11 cellular contexts compared by ENCODE assay signal in genomic region chr10:97412891-97413304, GRCh38. TPM values are rescaled to one million over a fixed set of nuclear protein-coding genes. Genes with fewer than 3 reads are reported as not detected.
A peak's percentile ranks its signal among the peaks of the same experiment; 100 is the strongest.
DNase-seq lines count a peak whose midpoint lies in the region; ATAC-seq and TF ChIP-seq lines count a peak whose summit lies in the region.
"Had no signal": no experiment of that assay in that cellular context is flagged by ENCODE, and none has a peak within 500 bp of the region (broad histone marks: within the 10 kb centered on the region; RNA-seq: fewer than 3 reads in every experiment).

No MANE protein-coding gene starts in this region.

- no peaks in the 10 kb centered on the region for H3K36me3 Mint-ChIP-seq in neural progenitor cell
- H3K36me3 Mint-ChIP-seq in endothelial cell (ENCODE audit: low read depth, unreplicated experiment): no peaks in the 10 kb centered on the region

- POLR2A ChIA-PET in SK-N-SH (lab: Yijun Ruan, JAX): no interaction called here

- H3K36me3 ChIP-seq in KMS-11 (ENCODE audit: insufficient read depth): no peaks in the 10 kb centered on the region
- H3K36me3 ChIP-seq in neural progenitor cell: no peaks in the 10 kb centered on the region
- H3K36me3 ChIP-seq in SK-N-SH (replicated peaks in 1 of 2; ENCODE audit: control insufficient read depth in 1 of 2, insufficient read depth in 2 of 2, low read length in 1 of 2): no peaks in the 10 kb centered on the region

- TF ChIP-seq RAD21 in SK-N-SH (IDR thresholded peaks at IDR 0.05; ENCODE audit: low read length): no peak

- H3K4me3 ChIP-seq in KMS-11 (IDR thresholded peaks at IDR 0.05; ENCODE audit: insufficient read depth, low read depth, low read length) (no peak overlapping the region), neural progenitor cell (no peak overlapping the region), SK-N-SH (ENCODE audit: low read depth in 2 of 2, low read length in 1 of 2) (no peak overlapping the region)

- H3K9me3 ChIP-seq in neural progenitor cell (ENCODE audit: low read depth) (no peaks in the 10 kb centered on the region), SK-N-SH (no peaks in the 10 kb centered on the region)

- peaks cover 43% of the 10 kb centered on the region for H3K4me1 ChIP-seq in KMS-11 (ENCODE audit: low read depth, poor library complexity, severe bottlenecking)
- peaks cover 8% of the 10 kb centered on the region for H3K4me1 ChIP-seq in neural progenitor cell
- H3K4me1 ChIP-seq in SK-N-SH (ENCODE audit: control insufficient read depth in 1 of 2, insufficient read depth in 2 of 2, low read depth in 1 of 2, low read length in 1 of 2): peaks cover 0 to 6% of the 10 kb centered on the region in 2 experiments; a peak in 1 of 4 replicates

- no peaks in the 10 kb centered on the region for H3K9me2 ChIP-seq in SK-N-SH

- H3K27ac Mint-ChIP-seq in neural progenitor cell (peak overlapping the region; percentile 6), endothelial cell (ENCODE audit: unreplicated experiment) (no peak overlapping the region)

- H2AFZ ChIP-seq in KMS-11 (ENCODE audit: low read depth) (peak overlapping the region; percentile 96), neural progenitor cell (replicated peaks) (no peak overlapping the region), SK-N-SH (ENCODE audit: low read depth) (no peak overlapping the region)

- H3K9me3 Mint-ChIP-seq in neural progenitor cell (no peaks in the 10 kb centered on the region), endothelial cell (ENCODE audit: unreplicated experiment) (no peaks in the 10 kb centered on the region)

- TF ChIP-seq EP300 in SK-N-SH (IDR thresholded peaks at IDR 0.05; ENCODE audit: borderline replicate concordance in 1 of 2, low read depth in 1 of 2, low read length in 1 of 2): no peak

- TF ChIP-seq CTCF in KMS-11 (conservative IDR thresholded peaks at IDR 0.05; ENCODE audit: low read depth, low read length) (no peak), neural progenitor cell (IDR thresholded peaks at IDR 0.05) (no peak), endothelial cell (IDR thresholded peaks at IDR 0.05; ENCODE audit: unreplicated experiment) (no peak), SK-N-SH (IDR thresholded peaks at IDR 0.05) (no peak)

- H3F3A ChIP-seq in neural progenitor cell (ENCODE audit: low read depth) (peaks cover 19% of the 10 kb centered on the region), SK-N-SH (replicated peaks; ENCODE audit: insufficient read depth) (peaks cover 7% of the 10 kb centered on the region)

- H3K79me2 ChIP-seq in KMS-11 (ENCODE audit: insufficient read depth, low read depth) (no peaks in the 10 kb centered on the region), neural progenitor cell (ENCODE audit: low read depth) (no peaks in the 10 kb centered on the region), SK-N-SH (ENCODE audit: insufficient read depth) (no peaks in the 10 kb centered on the region)

- DNase-seq in ELR (ENCODE audit: low read depth) (peak; percentile 12), neural progenitor cell (ENCODE audit: low spot score) (no peak), endothelial cell (ENCODE audit: low spot score) (no peak), SK-N-SH (no peak), cerebellar nuclear complex (lab: John Stamatoyannopoulos, UW) (no peak)
- DNase-seq in activated naive CD4-positive, alpha-beta T cell treated with anti-CD3 and anti-CD28 coated beads, Interleukin-2, amount 50 U/mL, for 16 hours: peak; percentile 52
- DNase-seq: NCI-H187 treated with DMSO at 0.1 percent for 48 hours, nucleus accumbens had no signal

- no peak for ATAC-seq in HG03457 (IDR thresholded peaks at IDR 0.05; ENCODE audit: unreplicated experiment)

- H3K4me2 ChIP-seq in KMS-11 (peak overlapping the region; percentile 88), neural progenitor cell (no peak overlapping the region), SK-N-SH (no peak overlapping the region)

- H3K9ac ChIP-seq in KMS-11 (peak overlapping the region; percentile 55), neural progenitor cell (no peak overlapping the region), SK-N-SH (no peak overlapping the region)

- WGBS in SK-N-SH (ENCODE audit: low lambda C conversion rate): 93% methylated on average over 10 of the region's 10 CpGs

- H3K27me3 ChIP-seq in KMS-11 (ENCODE audit: insufficient read depth, low read depth) (no peaks in the 10 kb centered on the region), neural progenitor cell (no peaks in the 10 kb centered on the region), SK-N-SH (ENCODE audit: insufficient read depth) (no peaks in the 10 kb centered on the region)

- CTCF ChIA-PET in SK-N-SH (lab: Yijun Ruan, JAX): no interaction called here

- peaks cover 32% of the 10 kb centered on the region for H3K4me1 Mint-ChIP-seq in neural progenitor cell
- H3K4me1 Mint-ChIP-seq in endothelial cell (ENCODE audit: unreplicated experiment): peaks cover 10% of the 10 kb centered on the region

- H3K4me3 Mint-ChIP-seq in neural progenitor cell (no peak overlapping the region), endothelial cell (ENCODE audit: unreplicated experiment) (no peak overlapping the region)
- H3K4me3 Mint-ChIP-seq: brain had no signal

- H4K20me1 ChIP-seq in KMS-11 (ENCODE audit: insufficient read depth) (no peaks in the 10 kb centered on the region), neural progenitor cell (ENCODE audit: low read depth) (no peaks in the 10 kb centered on the region), SK-N-SH (ENCODE audit: insufficient read depth) (no peaks in the 10 kb centered on the region)

- H3K27ac ChIP-seq in KMS-11 (peak overlapping the region; percentile 93), neural progenitor cell (no peak overlapping the region), SK-N-SH (ENCODE audit: low read depth in 2 of 2, low read length in 1 of 2) (no peak overlapping the region)

- H3K27me3 Mint-ChIP-seq in neural progenitor cell (ENCODE audit: insufficient read depth, low read depth) (peaks cover 2% of the 10 kb centered on the region), endothelial cell (ENCODE audit: unreplicated experiment) (peaks cover 3% of the 10 kb centered on the region)

TF ChIP-seq in SK-N-SH, 30 proteins besides CTCF, POLR2A, EP300 and RAD21 (continues in another document):
- TF ChIP-seq GATA2 (CRISPR knock-in tag; IDR thresholded peaks at IDR 0.05): no peak
- no peak for TF ChIP-seq YY1 (IDR thresholded peaks at IDR 0.05; ENCODE audit: low read depth)
- TF ChIP-seq ZBTB33 (IDR thresholded peaks at IDR 0.05; ENCODE audit: borderline replicate concordance, low read depth): no peak
- TF ChIP-seq PBX3 (IDR thresholded peaks at IDR 0.05): no peak
- TF ChIP-seq RCOR1 (IDR thresholded peaks at IDR 0.05; ENCODE audit: low read length): no peak
- TF ChIP-seq MEF2A (IDR thresholded peaks at IDR 0.05; ENCODE audit: borderline replicate concordance, low read depth): no peak
- no peak for TF ChIP-seq NFIC (IDR thresholded peaks at IDR 0.05; ENCODE audit: borderline replicate concordance)

RNA-seq across cellular contexts. Expression of gene RRP12, which starts 11.8 kb away (rescaled TPM):
- total RNA-seq in neural progenitor cell (ENCODE audit: low replicate concordance) (6.1 and 13.8 TPM in 2 replicates), endothelial cell (ENCODE audit: unreplicated experiment) (19.5 TPM)
- polyA plus RNA-seq in SK-N-SH (2012; rRNA removed): 40.9 and 46.4 TPM in 2 replicates
- 21.5 and 26.1 TPM in 2 replicates for polyA plus RNA-seq in SK-N-SH (2012; cell fraction: cytosol; rRNA removed)
- 123 and 132 TPM in 2 replicates for polyA plus RNA-seq in SK-N-SH (2012; cell fraction: nucleus; rRNA removed)

RNA-seq across cellular contexts. Expression of gene PGAM1, which starts 13.1 kb away (rescaled TPM):
- total RNA-seq in neural progenitor cell (ENCODE audit: low replicate concordance) (887 and 1,352 TPM in 2 replicates), endothelial cell (ENCODE audit: unreplicated experiment) (291 TPM)
- polyA plus RNA-seq in SK-N-SH (2012; rRNA removed): 398 and 419 TPM in 2 replicates
- polyA plus RNA-seq in SK-N-SH (2012; cell fraction: cytosol; rRNA removed): 320 and 415 TPM in 2 replicates
- polyA plus RNA-seq in SK-N-SH (2012; cell fraction: nucleus; rRNA removed): 161 and 207 TPM in 2 replicates

RNA-seq across cellular contexts. Expression of gene EXOSC1, which starts 32.9 kb away (rescaled TPM):
- total RNA-seq in neural progenitor cell (ENCODE audit: low replicate concordance) (48.7 and 72.6 TPM in 2 replicates), endothelial cell (ENCODE audit: unreplicated experiment) (36.0 TPM)
- polyA plus RNA-seq in SK-N-SH (2012; rRNA removed): 49.0 and 50.0 TPM in 2 replicates
- 46.6 and 47.9 TPM in 2 replicates for polyA plus RNA-seq in SK-N-SH (2012; cell fraction: cytosol; rRNA removed)
- 25.6 and 31.3 TPM in 2 replicates for polyA plus RNA-seq in SK-N-SH (2012; cell fraction: nucleus; rRNA removed)

RNA-seq across cellular contexts. Expression of gene ZDHHC16, which starts 33.1 kb away (rescaled TPM):
- total RNA-seq in neural progenitor cell (ENCODE audit: low replicate concordance) (15.2 and 39.4 TPM in 2 replicates), endothelial cell (ENCODE audit: unreplicated experiment) (45.0 TPM)
- polyA plus RNA-seq in SK-N-SH (2012; rRNA removed): 71.5 and 84.2 TPM in 2 replicates
- 48.0 and 62.5 TPM in 2 replicates for polyA plus RNA-seq in SK-N-SH (2012; cell fraction: cytosol; rRNA removed)
- 76.4 and 107 TPM in 2 replicates for polyA plus RNA-seq in SK-N-SH (2012; cell fraction: nucleus; rRNA removed)

Comparison
In these comparisons a context has a peak if more than half of its experiments do, and no peak if none do; other contexts are left out.
1. DNase-seq: peak in ELR (single experiment) and activated naive CD4-positive, alpha-beta T cell treated with anti-CD3 and anti-CD28 coated beads, Interleukin-2, amount 50 U/mL, for 16 hours (single experiment); none in neural progenitor cell (single experiment), endothelial cell (single experiment), SK-N-SH (single experiment) and cerebellar nuclear complex (0 of 2).